10 cellular contexts compared by ENCODE assay signal in the genomic region with DNA sequence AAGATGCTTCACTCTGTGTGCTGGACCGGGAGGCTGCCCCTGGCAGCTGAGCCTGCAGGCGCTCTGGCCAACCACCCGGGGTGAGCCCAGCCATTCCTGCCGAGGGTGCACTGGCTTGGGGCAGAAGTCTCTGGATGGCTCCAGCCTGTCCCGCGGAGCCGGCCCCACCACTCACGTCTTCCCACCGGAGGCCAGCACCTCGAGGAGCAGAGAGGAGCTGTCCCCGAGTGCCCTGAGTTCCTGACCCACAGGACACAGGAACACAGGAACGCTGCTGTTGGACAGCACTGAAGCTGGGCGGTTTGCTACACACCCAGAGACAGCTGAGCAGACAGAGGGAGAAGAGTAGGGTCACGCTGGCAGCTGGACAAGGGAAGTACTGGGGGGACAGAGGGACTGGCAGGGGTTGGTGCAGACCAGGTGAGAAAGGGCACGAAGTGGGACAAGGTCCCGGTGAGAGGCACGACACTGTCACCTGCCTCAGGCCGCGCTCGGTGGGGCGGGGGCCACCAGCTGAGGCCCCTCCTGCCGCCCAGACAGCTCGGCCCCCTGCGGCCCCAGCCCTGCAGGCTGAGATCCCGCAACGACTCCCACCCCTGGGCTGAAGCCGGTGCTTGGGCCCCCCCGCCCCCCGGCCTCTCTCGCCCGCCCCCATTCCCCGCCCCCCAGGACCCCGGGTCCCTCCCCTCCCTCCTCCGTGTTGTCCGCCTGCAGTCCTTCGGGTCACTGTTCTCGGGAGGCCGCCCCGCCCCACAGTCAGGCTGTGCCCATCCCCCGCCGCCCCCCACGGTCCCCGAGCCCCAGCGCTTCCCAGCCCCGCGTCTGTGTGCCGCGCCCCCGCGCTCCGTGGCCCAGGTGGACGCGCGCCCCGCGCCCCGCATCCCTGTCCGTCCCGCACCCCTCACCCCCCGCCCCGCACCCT. TPM values are rescaled to one million over a fixed set of nuclear protein-coding genes. Genes with fewer than 3 reads are reported as not detected.
DNase-seq lines count a peak whose midpoint lies in the region; ATAC-seq, FAIRE-seq and TF ChIP-seq lines count a peak whose summit lies in the region.
"Had no signal": no experiment of that assay in that cellular context is flagged by ENCODE, and none has a peak within 500 bp of the region (broad histone marks: within the 10 kb centered on the region; RNA-seq: fewer than 3 reads in every experiment).

No MANE protein-coding gene starts in this region.

- intact Hi-C loops in Right ventricle myocardium superior (cut with DNase I): no loop called here
- intact Hi-C loops in cardiac septum (cut with DNase I): no loop called here
- intact Hi-C loops in HepG2 (cut with micrococcal nuclease; ENCODE audit: unreplicated experiment): no loop called here
- intact Hi-C loops in vagina (cut with DNase I): loop anchor here (5.0 kb wide), 1 partner anchor 166 kb away; no protein-coding TSS in a partner anchor

- H3K27ac ChIP-seq in HepG2 (ENCODE audit: extremely low read length, insufficient read depth, low read length) (no peak overlapping the region), vagina (no peak overlapping the region)
- H3K27ac ChIP-seq: KMS-11, right lobe of liver had no signal

- CTCF ChIA-PET in HepG2 (lab: Yijun Ruan, JAX; ENCODE audit: low intra/inter-chr PET ratio, low total read pairs): no interaction called here

- H3K27me3 ChIP-seq in HepG2 (ENCODE audit: control insufficient read depth in 1 of 2, insufficient read depth in 2 of 2, low read length in 2 of 2) (peaks cover 8 to 31% of the 10 kb centered on the region in 2 experiments; a peak in 4 of 5 replicates), vagina (no peaks in the 10 kb centered on the region)

- H3K9me3 ChIP-seq in HepG2 (ENCODE audit: low read length) (no peaks in the 10 kb centered on the region), vagina (no peaks in the 10 kb centered on the region)
- H3K9me3 ChIP-seq: right lobe of liver had no signal

- no peak for TF ChIP-seq EP300 in HepG2 (IDR thresholded peaks at IDR 0.05; ENCODE audit: low read depth in 2 of 2, low read length in 2 of 2)
- no peak for TF ChIP-seq EP300 in HepG2 (CRISPR knock-in tag; IDR thresholded peaks at IDR 0.05; ENCODE audit: borderline replicate concordance)

- no peak for TF ChIP-seq RAD21 in HepG2 (CRISPR knock-in tag; IDR thresholded peaks at IDR 0.05)

- H3K4me1 ChIP-seq in HepG2 (ENCODE audit: insufficient read depth, low read length): peaks cover 55% of the 10 kb centered on the region
- H3K4me1 ChIP-seq in vagina: peaks cover 8% of the 10 kb centered on the region
- H3K4me1 ChIP-seq: right lobe of liver had no signal

- POLR2A ChIA-PET in HepG2 (lab: Yijun Ruan, JAX): interaction anchor here (0.8 to 0.9 kb wide), 2 partner anchors 13 to 17 kb away, joined by 3 to 4 read pairs; no protein-coding TSS in a partner anchor

- no peaks in the 10 kb centered on the region for H3K79me2 ChIP-seq in HepG2 (ENCODE audit: insufficient read depth, low read length)

- peak overlapping the region; percentile 28; the same call in 1 of the 2 replicates for H3K9ac ChIP-seq in HepG2 (ENCODE audit: insufficient read depth, low read depth, low read length)
- H3K9ac ChIP-seq: KMS-11 had no signal

- ATAC-seq in Right ventricle myocardium superior (ENCODE audit: poor library complexity) (peak; percentile 9), HepG2 (peak; percentile 67)

- 2% methylated on average over 10 of the region's 61 CpGs for WGBS in HepG2 (ENCODE audit: low lambda C conversion rate)

- peak overlapping the region; percentile 58 for H3K4me3 ChIP-seq in astrocyte of the cerebellum (ENCODE audit: low read depth, low read length)
- peak overlapping the region; percentile 46 to 76 (median 49) for H3K4me3 ChIP-seq in HepG2 (replicated peaks in 1 of 3; ENCODE audit: insufficient read depth in 1 of 3, low read depth in 2 of 3, low read length in 3 of 3)
- H3K4me3 ChIP-seq in vagina: peak overlapping the region; percentile 35 to 49
- H3K4me3 ChIP-seq: right lobe of liver had no signal

- peak overlapping the region; percentile 78 for H3K4me2 ChIP-seq in HepG2 (ENCODE audit: low read depth, low read length)
- H3K4me2 ChIP-seq: KMS-11 had no signal

- no peak overlapping the region for H2AFZ ChIP-seq in HepG2 (ENCODE audit: low read length)

- H3K36me3 ChIP-seq in HepG2 (replicated peaks in 1 of 2; ENCODE audit: control insufficient read depth in 1 of 2, insufficient read depth in 2 of 2, low read length in 2 of 2): peaks cover 0 to 7% of the 10 kb centered on the region in 2 experiments; a peak in 2 of 5 replicates
- H3K36me3 ChIP-seq in vagina: no peaks in the 10 kb centered on the region
- H3K36me3 ChIP-seq: right lobe of liver had no signal

- no TSS peak for BruUV-seq in HepG2 (replicated peaks; lab: Mats Ljungman, UMichigan)

- in situ Hi-C loops in astrocyte of the cerebellum (cut with HindIII; ENCODE audit: low sequenced_read_pairs) (no loop called here), HepG2 (cut with HindIII; ENCODE audit: extremely low pct_ligation_motif_present, low pct_unique_long_range_greater_than_20kb) (loop anchor here (5.0 kb wide), 1 partner anchor 66 kb away; no protein-coding TSS in a partner anchor)

- TF ChIP-seq CTCF in astrocyte of the cerebellum (IDR thresholded peaks at IDR 0.05; ENCODE audit: low read depth, low read length, missing control alignments): no peak
- TF ChIP-seq CTCF in HepG2 (CRISPR knock-in tag; IDR thresholded peaks at IDR 0.05): peak; percentile 10; the same call in 1 of the 2 replicates
- TF ChIP-seq CTCF in vagina (IDR thresholded peaks at IDR 0.05): no peak

- TF ChIP-seq POLR2A in HepG2 (IDR thresholded peaks at IDR 0.05; ENCODE audit: insufficient read depth in 1 of 2, low read depth in 2 of 2, low read length in 2 of 2) (no peak), vagina (IDR thresholded peaks at IDR 0.05) (no peak)

- 0 out of 2 replicates have a peak, but pooled peaks cover 4% of the 10 kb centered on the region for H4K20me1 ChIP-seq in HepG2 (ENCODE audit: insufficient read depth, low read length)

- FAIRE-seq in HepG2 (lab: Jason Lieb, UNC): no peak

- DNase-seq in Right ventricle myocardium superior (peak; percentile 40), cardiac septum (ENCODE audit: low spot score) (no peak), astrocyte of the cerebellum (ENCODE audit: low read depth) (no peak), HepG2 (ENCODE audit: low spot score) (peak; percentile 27), vagina (ENCODE audit: extremely low spot score in 2 of 2) (no peak), NCI-H128 (lab: John Stamatoyannopoulos, UW; ENCODE audit: unreplicated experiment) (no peak), NOMO-1 treated with dmso at 0.1 percent for 144 hours (lab: John Stamatoyannopoulos, UW; ENCODE audit: unreplicated experiment) (no peak), NCI-H1105 (lab: John Stamatoyannopoulos, UW) (no peak)

RNA-seq across cellular contexts. Expression of gene B4GALNT4, which starts 0.6 kb away (rescaled TPM):
- total RNA-seq in Right ventricle myocardium superior (0.94 TPM), cardiac septum (0.24 TPM), HepG2 (2016; rRNA removed; fragmentation: Illumina TruSeq; extraction: Trizol) (24.8 and 50.1 TPM in 2 replicates), vagina (15.5 TPM)
- 13.7 and 15.2 TPM in 2 replicates for total RNA-seq in HepG2 (2016; cell fraction: cytosol; rRNA removed; fragmentation: Illumina TruSeq; extraction: Trizol; ENCODE audit: low read depth)
- total RNA-seq in HepG2 (2016; cell fraction: insoluble cytoplasmic fraction; rRNA removed; fragmentation: Illumina TruSeq; extraction: Trizol): 20.5 and 56.5 TPM in 2 replicates
- 36.4 and 42.9 TPM in 2 replicates for total RNA-seq in HepG2 (2016; cell fraction: membrane; rRNA removed; fragmentation: Illumina TruSeq; extraction: Trizol)
- 47.2 and 48.9 TPM in 2 replicates for total RNA-seq in HepG2 (2016; cell fraction: nucleus; rRNA removed; fragmentation: Illumina TruSeq; extraction: Trizol)
- polyA plus RNA-seq in HepG2 (2011; rRNA removed): 30.5 and 34.4 TPM in 2 replicates
- 18.4 and 40.1 TPM in 2 replicates for polyA plus RNA-seq in HepG2 (2011; cell fraction: cytosol; rRNA removed)
- 268 and 442 TPM in 2 replicates for polyA plus RNA-seq in HepG2 (2011; cell fraction: nucleus; rRNA removed)
- polyA plus RNA-seq in HepG2 (2012): 19.2 and 34.3 TPM in 2 replicates
- 11.8 and 14.2 TPM in 2 replicates for polyA plus RNA-seq in HepG2 (2016; cell fraction: cytosol; fragmentation: Illumina TruSeq; extraction: Trizol; ENCODE audit: low read depth)
- polyA plus RNA-seq in HepG2 (2016; cell fraction: insoluble cytoplasmic fraction; fragmentation: Illumina TruSeq; extraction: Trizol; ENCODE audit: low read depth): 26.0 and 28.4 TPM in 2 replicates
- 26.2 and 30.9 TPM in 2 replicates for polyA plus RNA-seq in HepG2 (2016; cell fraction: membrane; fragmentation: Illumina TruSeq; extraction: Trizol; ENCODE audit: low read depth)
- 152 and 159 TPM in 2 replicates for polyA plus RNA-seq in HepG2 (2016; cell fraction: nucleus; fragmentation: Illumina TruSeq; extraction: Trizol; ENCODE audit: insufficient read depth, low read depth)
- polyA minus RNA-seq in HepG2 (2011; rRNA and poly(A)+ RNA removed; ENCODE audit: low replicate concordance): 0.07 and 19.7 TPM in 2 replicates
- 10.4 and 11.1 TPM in 2 replicates for polyA minus RNA-seq in HepG2 (2011; cell fraction: cytosol; rRNA and poly(A)+ RNA removed)
- 16.9 and 22.4 TPM in 2 replicates for polyA minus RNA-seq in HepG2 (2011; cell fraction: nucleus; rRNA and poly(A)+ RNA removed)

RNA-seq across cellular contexts. Expression of gene PKP3, which starts 25.3 kb away (rescaled TPM):
- total RNA-seq in Right ventricle myocardium superior: 0.86 TPM
- 0.83 TPM for total RNA-seq in cardiac septum
- 21.1 and 28.7 TPM in 2 replicates for total RNA-seq in HepG2 (2016; rRNA removed; fragmentation: Illumina TruSeq; extraction: Trizol)
- total RNA-seq in HepG2 (2016; cell fraction: cytosol; rRNA removed; fragmentation: Illumina TruSeq; extraction: Trizol; ENCODE audit: low read depth): 5.8 and 6.9 TPM in 2 replicates
- 17.5 and 29.7 TPM in 2 replicates for total RNA-seq in HepG2 (2016; cell fraction: insoluble cytoplasmic fraction; rRNA removed; fragmentation: Illumina TruSeq; extraction: Trizol)
- 13.9 and 14.9 TPM in 2 replicates for total RNA-seq in HepG2 (2016; cell fraction: membrane; rRNA removed; fragmentation: Illumina TruSeq; extraction: Trizol)
- total RNA-seq in HepG2 (2016; cell fraction: nucleus; rRNA removed; fragmentation: Illumina TruSeq; extraction: Trizol): 14.5 and 19.8 TPM in 2 replicates
- 18.0 and 25.1 TPM in 2 replicates for polyA plus RNA-seq in HepG2 (2011; rRNA removed)
- polyA plus RNA-seq in HepG2 (2011; cell fraction: cytosol; rRNA removed): 13.8 and 24.2 TPM in 2 replicates
- polyA plus RNA-seq in HepG2 (2011; cell fraction: nucleus; rRNA removed): 59.8 and 70.5 TPM in 2 replicates
- 12.9 and 13.0 TPM in 2 replicates for polyA plus RNA-seq in HepG2 (2012)
- polyA plus RNA-seq in HepG2 (2016; cell fraction: cytosol; fragmentation: Illumina TruSeq; extraction: Trizol; ENCODE audit: low read depth): 4.6 and 4.9 TPM in 2 replicates
- 22.3 and 24.1 TPM in 2 replicates for polyA plus RNA-seq in HepG2 (2016; cell fraction: insoluble cytoplasmic fraction; fragmentation: Illumina TruSeq; extraction: Trizol; ENCODE audit: low read depth)
- polyA plus RNA-seq in HepG2 (2016; cell fraction: membrane; fragmentation: Illumina TruSeq; extraction: Trizol; ENCODE audit: low read depth): 7.9 and 9.3 TPM in 2 replicates
- 38.2 and 40.1 TPM in 2 replicates for polyA plus RNA-seq in HepG2 (2016; cell fraction: nucleus; fragmentation: Illumina TruSeq; extraction: Trizol; ENCODE audit: insufficient read depth, low read depth)
- 30.4 and 42.3 TPM in 2 replicates for polyA minus RNA-seq in HepG2 (2011; rRNA and poly(A)+ RNA removed; ENCODE audit: low replicate concordance)
- 24.6 and 25.2 TPM in 2 replicates for polyA minus RNA-seq in HepG2 (2011; cell fraction: cytosol; rRNA and poly(A)+ RNA removed)
- 9.9 and 14.7 TPM in 2 replicates for polyA minus RNA-seq in HepG2 (2011; cell fraction: nucleus; rRNA and poly(A)+ RNA removed)
- total RNA-seq in vagina: 117 TPM

RNA-seq across cellular contexts. Expression of gene SIGIRR, which starts 46.1 kb away (rescaled TPM):
- total RNA-seq in Right ventricle myocardium superior (38.6 TPM), cardiac septum (33.3 TPM), HepG2 (2016; rRNA removed; fragmentation: Illumina TruSeq; extraction: Trizol) (0.80 and 2.1 TPM in 2 replicates), vagina (48.1 TPM)
- total RNA-seq in HepG2 (2016; cell fraction: cytosol; rRNA removed; fragmentation: Illumina TruSeq; extraction: Trizol; ENCODE audit: low read depth): 1.7 and 1.8 TPM in 2 replicates
- 1.4 and 2.0 TPM in 2 replicates for total RNA-seq in HepG2 (2016; cell fraction: insoluble cytoplasmic fraction; rRNA removed; fragmentation: Illumina TruSeq; extraction: Trizol)
- total RNA-seq in HepG2 (2016; cell fraction: membrane; rRNA removed; fragmentation: Illumina TruSeq; extraction: Trizol): 2.1 and 2.2 TPM in 2 replicates
- total RNA-seq in HepG2 (2016; cell fraction: nucleus; rRNA removed; fragmentation: Illumina TruSeq; extraction: Trizol): 1.8 and 1.9 TPM in 2 replicates
- 1.2 and 2.1 TPM in 2 replicates for polyA plus RNA-seq in HepG2 (2011; rRNA removed)
- 1.1 and 2.0 TPM in 2 replicates for polyA plus RNA-seq in HepG2 (2011; cell fraction: cytosol; rRNA removed)
- polyA plus RNA-seq in HepG2 (2011; cell fraction: nucleus; rRNA removed): 4.9 and 10.2 TPM in 2 replicates
- 1.6 and 2.0 TPM in 2 replicates for polyA plus RNA-seq in HepG2 (2012)
- polyA plus RNA-seq in HepG2 (2016; cell fraction: cytosol; fragmentation: Illumina TruSeq; extraction: Trizol; ENCODE audit: low read depth): 1.6 and 2.7 TPM in 2 replicates
- 1.0 and 2.1 TPM in 2 replicates for polyA plus RNA-seq in HepG2 (2016; cell fraction: insoluble cytoplasmic fraction; fragmentation: Illumina TruSeq; extraction: Trizol; ENCODE audit: low read depth)
- polyA plus RNA-seq in HepG2 (2016; cell fraction: membrane; fragmentation: Illumina TruSeq; extraction: Trizol; ENCODE audit: low read depth): 2.8 and 4.3 TPM in 2 replicates
- 5.7 and 7.3 TPM in 2 replicates for polyA plus RNA-seq in HepG2 (2016; cell fraction: nucleus; fragmentation: Illumina TruSeq; extraction: Trizol; ENCODE audit: insufficient read depth, low read depth)
- polyA minus RNA-seq in HepG2 (2011; rRNA and poly(A)+ RNA removed; ENCODE audit: low replicate concordance): 2.3 and 4.3 TPM in 2 replicates
- polyA minus RNA-seq in HepG2 (2011; cell fraction: cytosol; rRNA and poly(A)+ RNA removed): 1.5 and 1.8 TPM in 2 replicates
- polyA minus RNA-seq in HepG2 (2011; cell fraction: nucleus; rRNA and poly(A)+ RNA removed): not detected in 2 replicates

RNA-seq across cellular contexts. Expression of gene IFITM3, which starts 48.0 kb away (rescaled TPM):
- total RNA-seq in Right ventricle myocardium superior: 287 TPM
- total RNA-seq in cardiac septum: 260 TPM
- total RNA-seq in HepG2 (2016; rRNA removed; fragmentation: Illumina TruSeq; extraction: Trizol): 30.0 and 52.6 TPM in 2 replicates
- total RNA-seq in HepG2 (2016; cell fraction: cytosol; rRNA removed; fragmentation: Illumina TruSeq; extraction: Trizol; ENCODE audit: low read depth): 16.1 and 19.2 TPM in 2 replicates
- total RNA-seq in HepG2 (2016; cell fraction: insoluble cytoplasmic fraction; rRNA removed; fragmentation: Illumina TruSeq; extraction: Trizol): 27.9 and 45.1 TPM in 2 replicates
- total RNA-seq in HepG2 (2016; cell fraction: membrane; rRNA removed; fragmentation: Illumina TruSeq; extraction: Trizol): 15.2 and 16.4 TPM in 2 replicates
- 36.7 and 42.1 TPM in 2 replicates for total RNA-seq in HepG2 (2016; cell fraction: nucleus; rRNA removed; fragmentation: Illumina TruSeq; extraction: Trizol)
- polyA plus RNA-seq in HepG2 (2011; rRNA removed): 163 and 182 TPM in 2 replicates
- 316 and 459 TPM in 2 replicates for polyA plus RNA-seq in HepG2 (2011; cell fraction: cytosol; rRNA removed)
- 94.3 and 120 TPM in 2 replicates for polyA plus RNA-seq in HepG2 (2011; cell fraction: nucleus; rRNA removed)
- 183 and 441 TPM in 2 replicates for polyA plus RNA-seq in HepG2 (2012)
- polyA plus RNA-seq in HepG2 (2016; cell fraction: cytosol; fragmentation: Illumina TruSeq; extraction: Trizol; ENCODE audit: low read depth): 87.8 and 96.5 TPM in 2 replicates
- polyA plus RNA-seq in HepG2 (2016; cell fraction: insoluble cytoplasmic fraction; fragmentation: Illumina TruSeq; extraction: Trizol; ENCODE audit: low read depth): 109 and 136 TPM in 2 replicates
- 64.1 and 65.9 TPM in 2 replicates for polyA plus RNA-seq in HepG2 (2016; cell fraction: membrane; fragmentation: Illumina TruSeq; extraction: Trizol; ENCODE audit: low read depth)
- 219 and 229 TPM in 2 replicates for polyA plus RNA-seq in HepG2 (2016; cell fraction: nucleus; fragmentation: Illumina TruSeq; extraction: Trizol; ENCODE audit: insufficient read depth, low read depth)
- 405 and 668 TPM in 2 replicates for polyA minus RNA-seq in HepG2 (2011; rRNA and poly(A)+ RNA removed; ENCODE audit: low replicate concordance)
- polyA minus RNA-seq in HepG2 (2011; cell fraction: cytosol; rRNA and poly(A)+ RNA removed): 180 and 184 TPM in 2 replicates
- polyA minus RNA-seq in HepG2 (2011; cell fraction: nucleus; rRNA and poly(A)+ RNA removed): 31.3 and 46.7 TPM in 2 replicates
- total RNA-seq in vagina: 908 TPM

RNA-seq across cellular contexts. Expression of gene IFITM1, which starts 54.8 kb away (rescaled TPM):
- 83.1 TPM for total RNA-seq in Right ventricle myocardium superior
- total RNA-seq in cardiac septum: 123 TPM
- 0.38 TPM in 1 of 2 replicates, not detected in the other for total RNA-seq in HepG2 (2016; rRNA removed; fragmentation: Illumina TruSeq; extraction: Trizol)
- not detected in 2 replicates for total RNA-seq in HepG2 (2016; cell fraction: cytosol; rRNA removed; fragmentation: Illumina TruSeq; extraction: Trizol; ENCODE audit: low read depth)
- 0.24 TPM in 1 of 2 replicates, not detected in the other for total RNA-seq in HepG2 (2016; cell fraction: insoluble cytoplasmic fraction; rRNA removed; fragmentation: Illumina TruSeq; extraction: Trizol)
- 0.34 TPM in 1 of 2 replicates, not detected in the other for total RNA-seq in HepG2 (2016; cell fraction: membrane; rRNA removed; fragmentation: Illumina TruSeq; extraction: Trizol)
- not detected in 2 replicates for total RNA-seq in HepG2 (2016; cell fraction: nucleus; rRNA removed; fragmentation: Illumina TruSeq; extraction: Trizol)
- 11.1 and 18.7 TPM in 2 replicates for polyA plus RNA-seq in HepG2 (2011; rRNA removed)
- 15.6 and 17.2 TPM in 2 replicates for polyA plus RNA-seq in HepG2 (2011; cell fraction: cytosol; rRNA removed)
- 4.5 and 6.7 TPM in 2 replicates for polyA plus RNA-seq in HepG2 (2011; cell fraction: nucleus; rRNA removed)
- polyA plus RNA-seq in HepG2 (2012): 5.0 and 18.1 TPM in 2 replicates
- 0.40 and 0.62 TPM in 2 replicates for polyA plus RNA-seq in HepG2 (2016; cell fraction: cytosol; fragmentation: Illumina TruSeq; extraction: Trizol; ENCODE audit: low read depth)
- polyA plus RNA-seq in HepG2 (2016; cell fraction: insoluble cytoplasmic fraction; fragmentation: Illumina TruSeq; extraction: Trizol; ENCODE audit: low read depth): not detected in 2 replicates
- polyA plus RNA-seq in HepG2 (2016; cell fraction: membrane; fragmentation: Illumina TruSeq; extraction: Trizol; ENCODE audit: low read depth): 0.41 TPM in 1 of 2 replicates, not detected in the other
- polyA plus RNA-seq in HepG2 (2016; cell fraction: nucleus; fragmentation: Illumina TruSeq; extraction: Trizol; ENCODE audit: insufficient read depth, low read depth): 0.85 and 1.3 TPM in 2 replicates
- polyA minus RNA-seq in HepG2 (2011; rRNA and poly(A)+ RNA removed; ENCODE audit: low replicate concordance): 15.4 and 536 TPM in 2 replicates
- 4.5 and 5.8 TPM in 2 replicates for polyA minus RNA-seq in HepG2 (2011; cell fraction: cytosol; rRNA and poly(A)+ RNA removed)
- polyA minus RNA-seq in HepG2 (2011; cell fraction: nucleus; rRNA and poly(A)+ RNA removed): 1.5 and 2.7 TPM in 2 replicates
- total RNA-seq in vagina: 379 TPM

Comparison
In these comparisons a context has a peak if more than half of its experiments do, and no peak if none do; other contexts are left out.
1. DNase-seq: peak in Right ventricle myocardium superior (single experiment) and HepG2 (single experiment); none in cardiac septum (single experiment), astrocyte of the cerebellum (single experiment), vagina (0 of 2), NCI-H128 (single experiment), NOMO-1 treated with dmso at 0.1 percent for 144 hours (single experiment) and NCI-H1105 (single experiment).
2. RNA of gene SIGIRR, which starts 46.1 kb away (total RNA-seq): 48.1 TPM in vagina (single experiment), 38.6 TPM in Right ventricle myocardium superior (single experiment) and 33.3 TPM in cardiac septum (single experiment); 0.80 to 2.2 TPM in HepG2; every median in the first group is over 10 times any median in the second.
3. Peak in every context shown above with its lines, with median percentiles within 50 percentile points of each other: H3K4me3 ChIP-seq.